ENCODE assay signal across 28 cellular contexts in genomic region chr1:198387587-198387986, GRCh38.
DNase-seq lines count a peak whose midpoint lies in the region; ATAC-seq and TF ChIP-seq lines count a peak whose summit lies in the region.
"Had no signal": no experiment of that assay in that cellular context is flagged by ENCODE, and none has a peak within 500 bp of the region (broad histone marks: within the 10 kb centered on the region; RNA-seq: fewer than 3 reads in every experiment).

No MANE protein-coding gene starts in this region.

- no peaks in the 10 kb centered on the region for H3K9me3 Mint-ChIP-seq in mesothelial cell of epicardium
- H3K9me3 Mint-ChIP-seq: activated naive CD4-positive, alpha-beta T cell treated with anti-CD3 and anti-CD28 coated beads, Interleukin-2, amount 10 ng/mL, durations not matched to agents 7 days and 5 days; stimulated activated naive CD8-positive, alpha-beta T cell treated with anti-CD3 and anti-CD28 coated beads, Interleukin-15, amount 100 ng/mL, for 72 hours; T-helper 1 cell treated with Interleukin-12 subunit alpha and Interleukin-12 subunit beta and Interleukin-4 antibody, amounts not matched to agents 30 μg/mL and 1 μg/mL, for 36 hours had no signal

- peak overlapping the region; percentile 55 for H3K27ac Mint-ChIP-seq in mesothelial cell of epicardium
- H3K27ac Mint-ChIP-seq: activated CD4-positive, alpha-beta T cell treated with anti-CD3 and anti-CD28 coated beads, Interleukin-2, amount 10 ng/mL, durations not matched to agents 24 days and 14 days; activated CD8-positive, alpha-beta memory T cell treated with anti-CD3 and anti-CD28 coated beads, Interleukin-2, amount 10 ng/mL, durations not matched to agents 7 days and 5 days; activated naive CD4-positive, alpha-beta T cell treated with anti-CD3 and anti-CD28 coated beads, Interleukin-2, amount 10 ng/mL, durations not matched to agents 7 days and 5 days; stimulated activated naive CD8-positive, alpha-beta T cell treated with anti-CD3 and anti-CD28 coated beads, Interleukin-15, amount 100 ng/mL, for 72 hours; T-helper 1 cell treated with Interleukin-12 subunit alpha and Interleukin-12 subunit beta and Interleukin-4 antibody, amounts not matched to agents 30 μg/mL and 1 μg/mL, for 36 hours had no signal

- no peaks in the 10 kb centered on the region for H3K9me3 ChIP-seq in AG04450 (ENCODE audit: control insufficient read depth, insufficient read depth, low read length)
- H3K9me3 ChIP-seq: A549, HAP-1, left ventricle myocardium inferior, MG63, Peyer's patch, prostate gland, SJCRH30, spleen, tibial nerve had no signal

- no peak overlapping the region for H3K4me3 Mint-ChIP-seq in mesothelial cell of epicardium
- H3K4me3 Mint-ChIP-seq: activated CD4-positive, alpha-beta T cell treated with anti-CD3 and anti-CD28 coated beads, Interleukin-2, amount 10 ng/mL, durations not matched to agents 24 days and 14 days; activated CD8-positive, alpha-beta memory T cell treated with anti-CD3 and anti-CD28 coated beads, Interleukin-2, amount 10 ng/mL, durations not matched to agents 7 days and 5 days; activated naive CD4-positive, alpha-beta T cell treated with anti-CD3 and anti-CD28 coated beads, Interleukin-2, amount 10 ng/mL, durations not matched to agents 7 days and 5 days; stimulated activated naive CD8-positive, alpha-beta T cell treated with anti-CD3 and anti-CD28 coated beads, Interleukin-15, amount 100 ng/mL, for 72 hours; T-helper 1 cell treated with Interleukin-12 subunit alpha and Interleukin-12 subunit beta and Interleukin-4 antibody, amounts not matched to agents 30 μg/mL and 1 μg/mL, for 36 hours had no signal

- H3K4me3 ChIP-seq in AG04450 (ENCODE audit: low read depth, low read length): no peak overlapping the region
- H3K4me3 ChIP-seq: A549, HAP-1, left ventricle myocardium inferior, MG63, Peyer's patch, prostate gland, SJCRH30, spleen, tibial nerve had no signal

- CTCF ChIA-PET in AG04450 (lab: Charles Lee): no interaction called here

- ATAC-seq in GM19463 (IDR thresholded peaks at IDR 0.05; ENCODE audit: unreplicated experiment): no peak
- no peak for ATAC-seq in GM21786 (IDR thresholded peaks at IDR 0.05; ENCODE audit: unreplicated experiment)
- ATAC-seq: A549; activated CD8-positive, alpha-beta memory T cell treated with anti-CD3 and anti-CD28 coated beads, Interleukin-2, amount 10 ng/mL, durations not matched to agents 7 days and 5 days; stimulated activated naive CD8-positive, alpha-beta T cell treated with anti-CD3 and anti-CD28 coated beads, Interleukin-15, amount 100 ng/mL, for 72 hours had no signal

- H3K27ac ChIP-seq in AG04450 (ENCODE audit: low read depth, low read length): no peak overlapping the region
- H3K27ac ChIP-seq: A549, C4-2B, left ventricle myocardium inferior, Peyer's patch, prostate gland, SJCRH30, spleen, tibial nerve had no signal

- no peaks in the 10 kb centered on the region for H3K27me3 ChIP-seq in AG04450 (ENCODE audit: control insufficient read depth, insufficient read depth, low read length)
- H3K27me3 ChIP-seq: MG63, Peyer's patch, SJCRH30, spleen had no signal

- no peaks in the 10 kb centered on the region for H3K36me3 Mint-ChIP-seq in mesothelial cell of epicardium
- H3K36me3 Mint-ChIP-seq: activated CD8-positive, alpha-beta memory T cell treated with anti-CD3 and anti-CD28 coated beads, Interleukin-2, amount 10 ng/mL, durations not matched to agents 7 days and 5 days; activated naive CD4-positive, alpha-beta T cell treated with anti-CD3 and anti-CD28 coated beads, Interleukin-2, amount 10 ng/mL, durations not matched to agents 7 days and 5 days had no signal

- no peak for TF ChIP-seq CTCF in AG04450 (IDR thresholded peaks at IDR 0.05; ENCODE audit: low read depth, low read length)
- TF ChIP-seq CTCF in mesothelial cell of epicardium (IDR thresholded peaks at IDR 0.05; ENCODE audit: unreplicated experiment): no peak

- H3K27me3 Mint-ChIP-seq in mesothelial cell of epicardium (ENCODE audit: low read depth): no peaks in the 10 kb centered on the region
- H3K27me3 Mint-ChIP-seq: activated CD8-positive, alpha-beta memory T cell treated with anti-CD3 and anti-CD28 coated beads, Interleukin-2, amount 10 ng/mL, durations not matched to agents 7 days and 5 days; activated naive CD4-positive, alpha-beta T cell treated with anti-CD3 and anti-CD28 coated beads, Interleukin-2, amount 10 ng/mL, durations not matched to agents 7 days and 5 days; stimulated activated naive CD8-positive, alpha-beta T cell treated with anti-CD3 and anti-CD28 coated beads, Interleukin-15, amount 100 ng/mL, for 72 hours had no signal

- peaks cover 10% of the 10 kb centered on the region for H3K4me1 Mint-ChIP-seq in mesothelial cell of epicardium
- H3K4me1 Mint-ChIP-seq: activated CD4-positive, alpha-beta T cell treated with anti-CD3 and anti-CD28 coated beads, Interleukin-2, amount 10 ng/mL, durations not matched to agents 24 days and 14 days; activated CD8-positive, alpha-beta memory T cell treated with anti-CD3 and anti-CD28 coated beads, Interleukin-2, amount 10 ng/mL, durations not matched to agents 7 days and 5 days; activated naive CD4-positive, alpha-beta T cell treated with anti-CD3 and anti-CD28 coated beads, Interleukin-2, amount 10 ng/mL, durations not matched to agents 7 days and 5 days; stimulated activated naive CD8-positive, alpha-beta T cell treated with anti-CD3 and anti-CD28 coated beads, Interleukin-15, amount 100 ng/mL, for 72 hours had no signal

- peak; percentile 16 for DNase-seq in AG04450 (ENCODE audit: low read depth, low spot score)
- peak; percentile 15 for DNase-seq in HS-27A (ENCODE audit: low read depth)
- peak; percentile 26 for DNase-seq in dedifferentiated amniotic fluid mesenchymal stem cell (ENCODE audit: extremely low spot score)
- no peak for DNase-seq in mesothelial cell of epicardium (ENCODE audit: low spot score in 2 of 2, unreplicated experiment in 2 of 2)
- DNase-seq in NCI-H1930 (lab: John Stamatoyannopoulos, UW): no peak
- DNase-seq in glomerular visceral epithelial cell (ENCODE audit: extremely low spot score): no peak
- DNase-seq: activated CD4-positive, alpha-beta T cell treated with anti-CD3 and anti-CD28 coated beads, Interleukin-2, amount 10 ng/mL, durations not matched to agents 24 days and 14 days; activated CD8-positive, alpha-beta memory T cell treated with anti-CD3 and anti-CD28 coated beads, Interleukin-2, amount 10 ng/mL, durations not matched to agents 7 days and 5 days; activated naive CD4-positive, alpha-beta T cell treated with anti-CD3 and anti-CD28 coated beads, Interleukin-2, amount 10 ng/mL, durations not matched to agents 7 days and 5 days; aorta; head of caudate nucleus; left ventricle myocardium inferior; MG63; NCI-H1417 treated with DMSO at 0.1 percent for 48 hours; NCI-H510A treated with DMSO at 0.1 percent for 48 hours; NK-92 treated with Interleukin-12 subunit alpha and Interleukin-12 subunit beta, amount 100 ng/mL, for 24 hours; Peyer's patch; SJCRH30; spleen; stimulated activated naive CD8-positive, alpha-beta T cell treated with anti-CD3 and anti-CD28 coated beads, Interleukin-15, amount 100 ng/mL, for 72 hours had no signal

- POLR2A ChIA-PET in AG04450 (lab: Yijun Ruan, JAX): no interaction called here

Comparison
In these comparisons a context has a peak if more than half of its experiments do, and no peak if none do; other contexts are left out.
1. DNase-seq: peak in AG04450 (single experiment), HS-27A (single experiment) and dedifferentiated amniotic fluid mesenchymal stem cell (single experiment); none in mesothelial cell of epicardium (0 of 2), NCI-H1930 (0 of 2) and glomerular visceral epithelial cell (single experiment).